In genomic region chr7:131720703-131721102, GRCh38 we compare ENCODE assay signal across 35 cellular contexts.
"Had no signal": no experiment of that assay in that cellular context is flagged by ENCODE, and none has a peak within 500 bp of the region (broad histone marks: within the 10 kb centered on the region; RNA-seq: fewer than 3 reads in every experiment).

No MANE protein-coding gene starts in this region.

- H3K27me3 ChIP-seq: adrenal gland, body of pancreas, colonic mucosa, gastrocnemius medialis, heart left ventricle had no signal

- DNase-seq: activated CD4-positive, alpha-beta memory T cell treated with anti-CD3 and anti-CD28 coated beads, Interleukin-2, amount 10 ng/mL, durations not matched to agents 7 days and 5 days; activated CD4-positive, alpha-beta T cell treated with anti-CD3 and anti-CD28 coated beads for 36 hours; activated CD4-positive, alpha-beta T cell treated with anti-CD3 and anti-CD28 coated beads, Interleukin-2, amount 10 ng/mL, durations not matched to agents 7 days and 5 days; activated CD4-positive, alpha-beta T cell treated with anti-CD3 and anti-CD28 coated beads, Interleukin-2, amount 50 U/mL, for 4 hours; activated CD4-positive, CD25-positive, alpha-beta regulatory T cell; activated CD4-positive, CD25-positive, alpha-beta regulatory T cell treated with anti-CD3 and anti-CD28 coated beads, Interleukin-2, amount 50 U/mL, for 72 hours; activated effector memory CD4-positive, alpha-beta T cell treated with anti-CD3 and anti-CD28 coated beads, Interleukin-2, amount 50 U/mL, for 16 hours; activated naive CD4-positive, alpha-beta T cell treated with anti-CD3 and anti-CD28 coated beads for 36 hours; activated naive CD8-positive, alpha-beta T cell treated with anti-CD3 and anti-CD28 coated beads for 36 hours; activated naive CD8-positive, alpha-beta T cell treated with anti-CD3 and anti-CD28 coated beads, Interleukin-2, amount 50 U/mL, for 24 hours; activated T-cell treated with anti-CD3 and anti-CD28 coated beads, Interleukin-2, amount 50 U/mL, for 1 hour; activated T-cell treated with anti-CD3 and anti-CD28 coated beads, Interleukin-2, amount 50 U/mL, for 48 hours; amygdala; aorta; body of pancreas; central memory CD4-positive, alpha-beta T cell; cerebellar nuclear complex; colonic mucosa; dorsolateral prefrontal cortex; effector memory CD4-positive, alpha-beta T cell; endodermal cell; foreskin keratinocyte; gastrocnemius medialis; glutamatergic neuron; heart left ventricle; T-helper 1 cell; T-helper 17 cell had no signal

- H3K27ac ChIP-seq: adrenal gland, body of pancreas, cardiac muscle cell, colonic mucosa, dorsolateral prefrontal cortex, foreskin keratinocyte, gastrocnemius medialis, heart left ventricle had no signal

- H3K4me3 ChIP-seq: adrenal gland, body of pancreas, cardiac muscle cell, colonic mucosa, dorsolateral prefrontal cortex, gastrocnemius medialis, heart left ventricle had no signal

- H3K27me3 Mint-ChIP-seq: activated CD4-positive, alpha-beta memory T cell treated with anti-CD3 and anti-CD28 coated beads, Interleukin-2, amount 10 ng/mL, durations not matched to agents 7 days and 5 days; activated CD4-positive, alpha-beta T cell treated with anti-CD3 and anti-CD28 coated beads, Interleukin-2, amount 10 ng/mL, durations not matched to agents 7 days and 5 days; dendritic cell treated with granulocyte-macrophage colony-stimulating factor and Interleukin-4, amounts not matched to agents 40 ng/mL and 50 ng/mL, for 4 days had no signal

- H3K9me3 ChIP-seq: adrenal gland, body of pancreas, colonic mucosa, gastrocnemius medialis, heart left ventricle had no signal

- H3K4me1 Mint-ChIP-seq: activated CD4-positive, alpha-beta memory T cell treated with anti-CD3 and anti-CD28 coated beads, Interleukin-2, amount 10 ng/mL, durations not matched to agents 7 days and 5 days; activated CD4-positive, alpha-beta T cell treated with anti-CD3 and anti-CD28 coated beads for 36 hours; activated CD4-positive, alpha-beta T cell treated with anti-CD3 and anti-CD28 coated beads, Interleukin-2, amount 10 ng/mL, durations not matched to agents 7 days and 5 days; activated naive CD4-positive, alpha-beta T cell treated with anti-CD3 and anti-CD28 coated beads, Interleukin-2, amount 50 U/mL, for 24 hours; activated naive CD8-positive, alpha-beta T cell treated with anti-CD3 and anti-CD28 coated beads for 36 hours; activated naive CD8-positive, alpha-beta T cell treated with anti-CD3 and anti-CD28 coated beads, Interleukin-2, amount 50 U/mL, for 24 hours; endodermal cell had no signal

- H3K9me3 Mint-ChIP-seq: activated CD4-positive, alpha-beta memory T cell treated with anti-CD3 and anti-CD28 coated beads, Interleukin-2, amount 10 ng/mL, durations not matched to agents 7 days and 5 days; activated CD4-positive, alpha-beta T cell treated with anti-CD3 and anti-CD28 coated beads, Interleukin-2, amount 10 ng/mL, durations not matched to agents 7 days and 5 days; activated naive CD4-positive, alpha-beta T cell treated with anti-CD3 and anti-CD28 coated beads for 36 hours; activated naive CD4-positive, alpha-beta T cell treated with anti-CD3 and anti-CD28 coated beads, Interleukin-2, amount 50 U/mL, for 24 hours; activated naive CD8-positive, alpha-beta T cell treated with anti-CD3 and anti-CD28 coated beads for 36 hours; activated naive CD8-positive, alpha-beta T cell treated with anti-CD3 and anti-CD28 coated beads, Interleukin-2, amount 50 U/mL, for 24 hours; activated T-helper 1 cell treated with anti-CD3 and anti-CD28 coated beads, Interleukin-12 subunit alpha, Interleukin-12 subunit beta, Interleukin-2, Interleukin-4 antibody, amounts not matched to agents 30 ng/mL and 10 ng/mL and 1 ng/mL, durations not matched to agents 14 hours and 24 hours and 36 hours; activated T-helper 2 cell treated with anti-CD3 and anti-CD28 coated beads, Interferon-gamma antibody, Interleukin-2, Interleukin-4, amounts not matched to agents 10 μg/mL and 5 μg/mL and 100 μg/mL, durations not matched to agents 14 hours and 24 hours and 36 hours; dendritic cell treated with granulocyte-macrophage colony-stimulating factor and Interleukin-4, amounts not matched to agents 40 ng/mL and 50 ng/mL, for 4 days; endodermal cell; T-helper 2 cell treated with Interferon-gamma antibody and Interleukin-4, amounts not matched to agents 5 μg/mL and 100 μg/mL, for 36 hours had no signal

- H3K27ac Mint-ChIP-seq: activated CD4-positive, alpha-beta memory T cell treated with anti-CD3 and anti-CD28 coated beads, Interleukin-2, amount 10 ng/mL, durations not matched to agents 7 days and 5 days; activated CD4-positive, alpha-beta T cell treated with anti-CD3 and anti-CD28 coated beads for 36 hours; activated CD4-positive, alpha-beta T cell treated with anti-CD3 and anti-CD28 coated beads, Interleukin-2, amount 10 ng/mL, durations not matched to agents 7 days and 5 days; activated naive CD4-positive, alpha-beta T cell treated with anti-CD3 and anti-CD28 coated beads for 36 hours; activated naive CD4-positive, alpha-beta T cell treated with anti-CD3 and anti-CD28 coated beads, Interleukin-2, amount 50 U/mL, for 24 hours; activated naive CD8-positive, alpha-beta T cell treated with anti-CD3 and anti-CD28 coated beads for 36 hours; activated naive CD8-positive, alpha-beta T cell treated with anti-CD3 and anti-CD28 coated beads, Interleukin-2, amount 50 U/mL, for 24 hours; activated T-helper 1 cell treated with anti-CD3 and anti-CD28 coated beads, Interleukin-12 subunit alpha, Interleukin-12 subunit beta, Interleukin-2, Interleukin-4 antibody, amounts not matched to agents 30 ng/mL and 10 ng/mL and 1 ng/mL, durations not matched to agents 14 hours and 24 hours and 36 hours; activated T-helper 2 cell treated with anti-CD3 and anti-CD28 coated beads, Interferon-gamma antibody, Interleukin-2, Interleukin-4, amounts not matched to agents 10 μg/mL and 5 μg/mL and 100 μg/mL, durations not matched to agents 14 hours and 24 hours and 36 hours; dendritic cell treated with granulocyte-macrophage colony-stimulating factor and Interleukin-4, amounts not matched to agents 40 ng/mL and 50 ng/mL, for 4 days; endodermal cell; T-helper 17 cell; T-helper 2 cell treated with Interferon-gamma antibody and Interleukin-4, amounts not matched to agents 5 μg/mL and 100 μg/mL, for 36 hours had no signal

- H3K36me3 Mint-ChIP-seq: activated naive CD4-positive, alpha-beta T cell treated with anti-CD3 and anti-CD28 coated beads, Interleukin-2, amount 50 U/mL, for 24 hours; activated naive CD8-positive, alpha-beta T cell treated with anti-CD3 and anti-CD28 coated beads for 36 hours had no signal

- H3K4me1 ChIP-seq: adrenal gland, body of pancreas, colonic mucosa, foreskin keratinocyte, gastrocnemius medialis had no signal

- H3K4me3 Mint-ChIP-seq: activated CD4-positive, alpha-beta memory T cell treated with anti-CD3 and anti-CD28 coated beads, Interleukin-2, amount 10 ng/mL, durations not matched to agents 7 days and 5 days; activated CD4-positive, alpha-beta T cell treated with anti-CD3 and anti-CD28 coated beads for 36 hours; activated CD4-positive, alpha-beta T cell treated with anti-CD3 and anti-CD28 coated beads, Interleukin-2, amount 10 ng/mL, durations not matched to agents 7 days and 5 days; activated naive CD4-positive, alpha-beta T cell treated with anti-CD3 and anti-CD28 coated beads for 36 hours; activated naive CD4-positive, alpha-beta T cell treated with anti-CD3 and anti-CD28 coated beads, Interleukin-2, amount 50 U/mL, for 24 hours; activated naive CD8-positive, alpha-beta T cell treated with anti-CD3 and anti-CD28 coated beads for 36 hours; activated naive CD8-positive, alpha-beta T cell treated with anti-CD3 and anti-CD28 coated beads, Interleukin-2, amount 50 U/mL, for 24 hours; activated T-helper 1 cell treated with anti-CD3 and anti-CD28 coated beads, Interleukin-12 subunit alpha, Interleukin-12 subunit beta, Interleukin-2, Interleukin-4 antibody, amounts not matched to agents 30 ng/mL and 10 ng/mL and 1 ng/mL, durations not matched to agents 14 hours and 24 hours and 36 hours; dendritic cell treated with granulocyte-macrophage colony-stimulating factor and Interleukin-4, amounts not matched to agents 40 ng/mL and 50 ng/mL, for 4 days; endodermal cell; T-helper 17 cell; T-helper 2 cell treated with Interferon-gamma antibody and Interleukin-4, amounts not matched to agents 5 μg/mL and 100 μg/mL, for 36 hours had no signal

- H3K36me3 ChIP-seq: adrenal gland, cardiac muscle cell, colonic mucosa, gastrocnemius medialis, heart left ventricle had no signal

- ATAC-seq: activated CD4-positive, alpha-beta T cell treated with anti-CD3 and anti-CD28 coated beads for 36 hours; activated naive CD8-positive, alpha-beta T cell treated with anti-CD3 and anti-CD28 coated beads, Interleukin-2, amount 50 U/mL, for 24 hours; body of pancreas; esophagus mucosa; foreskin keratinocyte; gastrocnemius medialis; heart left ventricle; T-helper 17 cell had no signal
